8 cellular contexts compared by ENCODE assay signal in the genomic region with DNA sequence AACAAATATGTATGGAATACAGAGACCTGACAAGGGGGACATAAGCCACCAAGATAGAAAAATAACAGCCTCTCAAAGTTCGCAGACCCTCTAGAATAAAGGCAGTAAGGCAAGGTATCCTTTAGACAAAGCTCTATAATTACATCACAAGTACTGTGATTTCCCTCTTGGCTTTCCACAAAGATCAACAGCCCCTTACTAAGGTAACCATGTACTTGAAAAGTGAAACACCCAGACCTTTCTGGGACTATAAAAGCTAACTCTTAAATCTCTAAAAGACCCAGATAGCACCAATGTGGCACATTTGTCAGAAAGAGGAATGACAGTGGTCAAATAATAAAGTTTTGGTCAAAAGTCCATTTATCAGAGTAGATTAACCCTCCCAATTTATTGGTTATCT. TPM values are rescaled to one million over a fixed set of nuclear protein-coding genes. Genes with fewer than 3 reads are reported as not detected.
A peak's percentile ranks its signal among the peaks of the same experiment; 100 is the strongest.
DNase-seq lines count a peak whose midpoint lies in the region; ATAC-seq and TF ChIP-seq lines count a peak whose summit lies in the region.

No MANE protein-coding gene starts in this region.

- no peaks in the 10 kb centered on the region for H3K27me3 Mint-ChIP-seq in stimulated activated naive CD8-positive, alpha-beta T cell treated with anti-CD3 and anti-CD28 coated beads, Interleukin-15, Interleukin-2, amounts not matched to agents 100 ng/mL and 50 ng/mL, for 24 hours
- no peaks in the 10 kb centered on the region for H3K27me3 Mint-ChIP-seq in activated B cell treated with CpG ODN at 0.5 μM for 24 hours

- H3K4me3 Mint-ChIP-seq in stimulated activated naive CD8-positive, alpha-beta T cell treated with anti-CD3 and anti-CD28 coated beads, Interleukin-15, Interleukin-2, amounts not matched to agents 100 ng/mL and 50 ng/mL, for 24 hours, result peak overlapping the region; percentile 58
- H3K4me3 Mint-ChIP-seq in activated B cell treated with CpG ODN at 0.5 μM for 24 hours, result peak overlapping the region; percentile 54

- peak overlapping the region; percentile 72 for H3K27ac Mint-ChIP-seq in stimulated activated naive CD8-positive, alpha-beta T cell treated with anti-CD3 and anti-CD28 coated beads, Interleukin-15, Interleukin-2, amounts not matched to agents 100 ng/mL and 50 ng/mL, for 24 hours
- H3K27ac Mint-ChIP-seq in activated B cell treated with CpG ODN at 0.5 μM for 24 hours, result peak overlapping the region; percentile 83

- H3K9me3 Mint-ChIP-seq in stimulated activated naive CD8-positive, alpha-beta T cell treated with anti-CD3 and anti-CD28 coated beads, Interleukin-15, Interleukin-2, amounts not matched to agents 100 ng/mL and 50 ng/mL, for 24 hours, result no peaks in the 10 kb centered on the region
- no peaks in the 10 kb centered on the region for H3K9me3 Mint-ChIP-seq in activated B cell treated with CpG ODN at 0.5 μM for 24 hours

- H3K36me3 Mint-ChIP-seq in stimulated activated naive CD8-positive, alpha-beta T cell treated with anti-CD3 and anti-CD28 coated beads, Interleukin-15, Interleukin-2, amounts not matched to agents 100 ng/mL and 50 ng/mL, for 24 hours (ENCODE audit: low read depth), result peaks cover 20% of the 10 kb centered on the region
- H3K36me3 Mint-ChIP-seq in activated B cell treated with CpG ODN at 0.5 μM for 24 hours (ENCODE audit: low read depth), result peaks cover 9% of the 10 kb centered on the region

- intact Hi-C loops in activated B cell treated with CpG ODN at 0.5 μM for 24 hours (cut with micrococcal nuclease), result loop anchor here (1.0 to 2.0 kb wide), 3 partner anchors 13 to 215 kb away; no protein-coding TSS in a partner anchor
- intact Hi-C loops in left colon (cut with DNase I, micrococcal nuclease), result no loop called here

- H3K4me1 Mint-ChIP-seq in stimulated activated naive CD8-positive, alpha-beta T cell treated with anti-CD3 and anti-CD28 coated beads, Interleukin-15, Interleukin-2, amounts not matched to agents 100 ng/mL and 50 ng/mL, for 24 hours (ENCODE audit: low read depth), result peaks cover 84% of the 10 kb centered on the region
- H3K4me1 Mint-ChIP-seq in activated B cell treated with CpG ODN at 0.5 μM for 24 hours, result peaks cover 90% of the 10 kb centered on the region

- no peak for DNase-seq in stimulated activated naive CD8-positive, alpha-beta T cell treated with anti-CD3 and anti-CD28 coated beads, Interleukin-15, Interleukin-2, amounts not matched to agents 100 U/mL and 50 U/mL, for 24 hours
- DNase-seq in activated B cell treated with CpG ODN at 0.5 μM for 24 hours, result no peak
- no peak for DNase-seq in superior temporal gyrus (ENCODE audit: extremely low spot score)
- no peak for DNase-seq in effector CD8-positive, alpha-beta T cell (lab: John Stamatoyannopoulos, UW)
- DNase-seq in NCI-H82 (lab: John Stamatoyannopoulos, UW), result no peak
- no peak for DNase-seq in left colon

- CTCF ChIA-PET in activated B cell treated with CpG ODN at 0.5 μM for 24 hours (lab: Charles Lee), result no interaction called here

- no peak for TF ChIP-seq CTCF in activated B cell treated with CpG ODN at 0.5 μM for 24 hours (IDR thresholded peaks at IDR 0.05)

- no peak for ATAC-seq in stimulated activated naive CD8-positive, alpha-beta T cell treated with anti-CD3 and anti-CD28 coated beads, Interleukin-15, Interleukin-2, amounts not matched to agents 100 U/mL and 50 U/mL, for 24 hours
- peak; percentile 32 for ATAC-seq in HG03045 (IDR thresholded peaks at IDR 0.05; ENCODE audit: unreplicated experiment)
- ATAC-seq in activated B cell treated with CpG ODN at 0.5 μM for 24 hours (ENCODE audit: low read depth), result peak; percentile 30
- ATAC-seq in left colon, result no peak

- POLR2A ChIA-PET in activated B cell treated with CpG ODN at 0.5 μM for 24 hours (lab: Charles Lee), result interaction anchor here (0.5 to 2.2 kb wide), 12 partner anchors 11 to 214 kb away, joined by 3 to 13 read pairs (median 4); partner anchors contain the start of gene TBL1XR1

RNA-seq across cellular contexts. Expression of gene TBL1XR1, which starts 51.9 kb away (rescaled TPM):
- total RNA-seq in activated B cell treated with CpG ODN at 0.5 μM for 24 hours, result 312 and 372 TPM in 2 replicates
- 100 to 1,000 TPM; 165 to 186 TPM for total RNA-seq in left colon

Comparison
In these comparisons a context has a peak if more than half of its experiments do, and no peak if none do; other contexts are left out.
1. ATAC-seq: peak in HG03045 (single experiment) and activated B cell treated with CpG ODN at 0.5 μM for 24 hours (single experiment); none in stimulated activated naive CD8-positive, alpha-beta T cell treated with anti-CD3 and anti-CD28 coated beads, Interleukin-15, Interleukin-2, amounts not matched to agents 100 U/mL and 50 U/mL, for 24 hours (single experiment) and left colon (single experiment).